ENCODE assay signal across 23 cellular contexts in genomic region chr16:7343271-7343670, GRCh38. TPM values are rescaled to one million over a fixed set of nuclear protein-coding genes. Genes with fewer than 3 reads are reported as not detected.
"Had no signal": no experiment of that assay in that cellular context is flagged by ENCODE, and none has a peak within 500 bp of the region (broad histone marks: within the 10 kb centered on the region; RNA-seq: fewer than 3 reads in every experiment).

No MANE protein-coding gene starts in this region.

- ATAC-seq: left colon; natural killer cell; right cardiac atrium; stimulated activated effector memory CD8-positive, alpha-beta T cell treated with anti-CD3 and anti-CD28 coated beads, Interleukin-12 subunit alpha, Interleukin-12 subunit beta, amount 100 ng/mL, for 72 hours; stimulated activated naive CD8-positive, alpha-beta T cell treated with anti-CD3 and anti-CD28 coated beads, Interleukin-15, Interleukin-2, amounts not matched to agents 100 U/mL and 50 U/mL, for 24 hours had no signal

- H2AFZ ChIP-seq: hepatocyte had no signal

- H3K4me3 ChIP-seq: colonic mucosa, esophagus squamous epithelium, hepatocyte, ovary, suprapubic skin, thyroid gland had no signal

- H3K4me2 ChIP-seq: hepatocyte had no signal

- FAIRE-seq: urothelium cell line had no signal

- H3K79me2 ChIP-seq: hepatocyte had no signal

- H3K36me3 ChIP-seq: colonic mucosa, esophagus squamous epithelium, ovary, suprapubic skin, thyroid gland had no signal

- DNase-seq: colonic mucosa; dermis blood vessel endothelial cell; esophagus squamous epithelium; foreskin fibroblast; head of caudate nucleus; left colon; mammary epithelial cell; natural killer cell; ovary; right cardiac atrium; stimulated activated CD4-positive, alpha-beta T cell treated with anti-CD3 and anti-CD28 coated beads, Interleukin-4, amount 100 ng/mL, for 1 hour; stimulated activated CD8-positive, alpha-beta memory T cell treated with anti-CD3 and anti-CD28 coated beads, Interleukin-4, amount 100 ng/mL, for 48 hours; stimulated activated naive CD8-positive, alpha-beta T cell treated with anti-CD3 and anti-CD28 coated beads, Interleukin-15, Interleukin-2, amounts not matched to agents 100 U/mL and 50 U/mL, for 24 hours; thyroid gland had no signal

- H3K27ac ChIP-seq: colonic mucosa, esophagus squamous epithelium, hepatocyte, ovary, suprapubic skin, thyroid gland had no signal

- H3K27me3 ChIP-seq: colonic mucosa, hepatocyte, ovary, suprapubic skin, thyroid gland had no signal

- H3K4me1 ChIP-seq: colonic mucosa, esophagus squamous epithelium, thyroid gland had no signal

- H3K9me3 ChIP-seq: colonic mucosa, esophagus squamous epithelium, ovary, suprapubic skin, thyroid gland had no signal

RNA-seq across cellular contexts. Expression of gene RBFOX1, which starts 10.6 kb away (rescaled TPM):
- total RNA-seq: dermis blood vessel endothelial cell, epithelial cell of proximal tubule, esophagus squamous epithelium, kidney epithelial cell, mammary epithelial cell, mesenteric fat pad, mononuclear cell, natural killer cell, posterior vena cava had no signal
- polyA plus RNA-seq: mammary epithelial cell had no signal
